8 cellular contexts compared by ENCODE assay signal in genomic region chr9:88534456-88535225, GRCh38. TPM values are rescaled to one million over a fixed set of nuclear protein-coding genes. Genes with fewer than 3 reads are reported as not detected.
DNase-seq lines count a peak whose midpoint lies in the region; ATAC-seq and TF ChIP-seq lines count a peak whose summit lies in the region.

TSS of gene NXNL2 (plus strand) at chr9:88535178. CDS start at chr9:88535435, 257 bp downstream.

- H3K9me3 ChIP-seq in left lung: no peaks in the 10 kb centered on the region

- ATAC-seq in left lung: peak; percentile 91
- ATAC-seq in HG02970 (IDR thresholded peaks at IDR 0.05; ENCODE audit: low FRiP score, unreplicated experiment): no peak

- TF ChIP-seq CTCF in VCaP (conservative IDR thresholded peaks at IDR 0.05): no peak
- no peak for TF ChIP-seq CTCF in left lung (IDR thresholded peaks at IDR 0.05)

- DNase-seq in NCI-H748 (lab: John Stamatoyannopoulos, UW; ENCODE audit: unreplicated experiment) (peak; percentile 80), NCI-H748 treated with DMSO at 0.1 percent for 48 hours (lab: John Stamatoyannopoulos, UW) (no peak), dedifferentiated amniotic fluid mesenchymal stem cell (ENCODE audit: extremely low spot score) (peak; percentile 82), left lung (peak; percentile 87 to 95), SK-N-DZ (ENCODE audit: low spot score) (no peak)
- DNase-seq in stimulated activated CD8-positive, alpha-beta memory T cell treated with anti-CD3 and anti-CD28 coated beads, Interleukin-12 subunit alpha, Interleukin-12 subunit beta, amount 100 ng/mL, for 1 hour (ENCODE audit: low read depth): peak; percentile 5

- H3K27me3 ChIP-seq in left lung: peaks cover 3 to 74% of the 10 kb centered on the region in 2 donors

- no peaks in the 10 kb centered on the region for H3K36me3 ChIP-seq in left lung

- intact Hi-C loops in left lung (cut with DNase I): no loop called here

- H3K27ac ChIP-seq in VCaP (peak within 1 kb of the TSS; percentile 79), left lung (peak within 1 kb of the TSS in 1 of 2 donors; percentile 9)

- peaks cover 0 to 24% of the 10 kb centered on the region in 2 donors for H3K4me1 ChIP-seq in left lung

- peak within 1 kb of the TSS; percentile 37 to 47 for H3K4me3 ChIP-seq in left lung

RNA-seq across cellular contexts. Expression of gene NXNL2, which starts in this region (rescaled TPM):
- under 1 TPM in 1 of 2 donors, not detected in 1; 0.29 TPM for total RNA-seq in left lung
- polyA plus RNA-seq in SK-N-DZ (2014; cell fraction: cytosol; rRNA removed): 0.16 TPM in 1 of 2 replicates, not detected in the other
- polyA plus RNA-seq in SK-N-DZ (2014; cell fraction: nucleus; rRNA removed): not detected in 2 replicates

Comparison
In these comparisons a context has a peak if more than half of its experiments do, and no peak if none do; other contexts are left out.
1. DNase-seq: peak in NCI-H748 (single experiment), dedifferentiated amniotic fluid mesenchymal stem cell (single experiment) and stimulated activated CD8-positive, alpha-beta memory T cell treated with anti-CD3 and anti-CD28 coated beads, Interleukin-12 subunit alpha, Interleukin-12 subunit beta, amount 100 ng/mL, for 1 hour (single experiment); none in NCI-H748 treated with DMSO at 0.1 percent for 48 hours (single experiment) and SK-N-DZ (single experiment).
2. Peak in DNase-seq, ATAC-seq and H3K4me3 ChIP-seq in left lung; RNA of the gene not detected or under 1 TPM.